Comparison of ENCODE assay signal across 8 cellular contexts in genomic region chr5:179620293-179620692, GRCh38. TPM values are rescaled to one million over a fixed set of nuclear protein-coding genes. Genes with fewer than 3 reads are reported as not detected.
A peak's percentile ranks its signal among the peaks of the same experiment; 100 is the strongest.
DNase-seq lines count a peak whose midpoint lies in the region; ATAC-seq, FAIRE-seq and TF ChIP-seq lines count a peak whose summit lies in the region.

No MANE protein-coding gene starts in this region.

- TF ChIP-seq CTCF in GM06990 (IDR thresholded peaks at IDR 0.05; ENCODE audit: insufficient read depth, low read length, poor library complexity, severe bottlenecking): no peak
- TF ChIP-seq CTCF in OCI-LY3 (IDR thresholded peaks at IDR 0.05; ENCODE audit: low read depth, low read length): no peak
- TF ChIP-seq CTCF in endothelial cell of umbilical vein (IDR thresholded peaks at IDR 0.05; ENCODE audit: extremely low read depth in 1 of 2, insufficient read depth in 1 of 2, low read depth in 1 of 2, low read length in 2 of 2): no peak
- no peak for TF ChIP-seq CTCF in pancreas (IDR thresholded peaks at IDR 0.05)

- H3K27ac ChIP-seq in OCI-LY3 (ENCODE audit: low read length) (no peak overlapping the region), endothelial cell of umbilical vein (ENCODE audit: insufficient read depth, low read depth, low read length) (no peak overlapping the region), pancreas (no peak overlapping the region)

- CTCF ChIA-PET in endothelial cell of umbilical vein (lab: Charles Lee): no interaction called here

- H3K36me3 ChIP-seq in GM06990 (ENCODE audit: control insufficient read depth, insufficient read depth, low read length): peaks cover 15% of the 10 kb centered on the region
- peaks cover 77% of the 10 kb centered on the region for H3K36me3 ChIP-seq in OCI-LY3 (replicated peaks; ENCODE audit: low read depth, low read length)
- H3K36me3 ChIP-seq in endothelial cell of umbilical vein (ENCODE audit: control insufficient read depth in 2 of 2, extremely low read depth in 1 of 2, insufficient read depth in 2 of 2, low read length in 2 of 2): peaks cover 31 to 54% of the 10 kb centered on the region in 2 experiments
- H3K36me3 ChIP-seq in pancreas: peaks cover 10 to 59% (median 20%) of the 10 kb centered on the region in 3 donors

- H3K9me1 ChIP-seq in endothelial cell of umbilical vein (replicated peaks; ENCODE audit: control insufficient read depth, extremely low read depth, insufficient read depth, low read length): no peaks in the 10 kb centered on the region

- H2AFZ ChIP-seq in OCI-LY3 (ENCODE audit: low read depth, low read length) (no peak overlapping the region), endothelial cell of umbilical vein (ENCODE audit: low read depth, low read length) (no peak overlapping the region)

- H3K79me2 ChIP-seq in OCI-LY3 (ENCODE audit: low read length) (peaks cover 90% of the 10 kb centered on the region), endothelial cell of umbilical vein (ENCODE audit: control insufficient read depth, insufficient read depth, low read length) (peaks cover 82% of the 10 kb centered on the region)

- H3K27me3 ChIP-seq in GM06990 (replicated peaks; ENCODE audit: control insufficient read depth, insufficient read depth, low read length) (no peaks in the 10 kb centered on the region), OCI-LY3 (ENCODE audit: low read depth, low read length) (no peaks in the 10 kb centered on the region), endothelial cell of umbilical vein (ENCODE audit: control insufficient read depth in 2 of 2, insufficient read depth in 2 of 2, low read length in 2 of 2) (no peaks in the 10 kb centered on the region), pancreas (no peaks in the 10 kb centered on the region)

- no peak for ATAC-seq in pancreas

- POLR2A ChIA-PET in endothelial cell of umbilical vein (lab: Charles Lee): interaction anchor here (1.5 kb wide), 1 partner anchor 11 kb away, joined by 4 read pairs; no protein-coding TSS in a partner anchor

- dilution Hi-C loops in endothelial cell of umbilical vein (cut with MboI; ENCODE audit: extremely low pct_ligation_motif_present, low sequenced_read_pairs): no loop called here

- no peak for DNase-seq in GM06990 (ENCODE audit: extremely low read depth, insufficient read length)
- DNase-seq in endothelial cell of umbilical vein (ENCODE audit: low read depth, low spot score): no peak
- no peak for DNase-seq in pancreas
- DNase-seq in HCEC 1CT: no peak
- DNase-seq in urothelium cell line (ENCODE audit: low spot score): no peak
- DNase-seq in NCI-H2081 (lab: John Stamatoyannopoulos, UW): no peak
- no peak for DNase-seq in NCI-H1930 (lab: John Stamatoyannopoulos, UW)

- peaks cover 74% of the 10 kb centered on the region for H4K20me1 ChIP-seq in OCI-LY3 (ENCODE audit: insufficient read depth, low read length)
- H4K20me1 ChIP-seq in endothelial cell of umbilical vein (replicated peaks; ENCODE audit: control insufficient read depth, extremely low read depth, insufficient read depth, low read length): peaks cover 41% of the 10 kb centered on the region

- H3K4me2 ChIP-seq in OCI-LY3 (ENCODE audit: low read length): peak overlapping the region; percentile 97
- H3K4me2 ChIP-seq in endothelial cell of umbilical vein (ENCODE audit: insufficient read depth, low read length): peak overlapping the region; percentile 96

- intact Hi-C loops in endothelial cell of umbilical vein (cut with micrococcal nuclease): loop anchor here (5.0 kb wide), 3 partner anchors 68 to 197 kb away; partner anchors contain the start of genes MAML1 and RUFY1
- intact Hi-C loops in pancreas (cut with DNase I): no loop called here

- H3K4me3 ChIP-seq in GM06990 (replicated peaks; ENCODE audit: low read depth, low read length) (peak overlapping the region; percentile 78), OCI-LY3 (ENCODE audit: low read length) (peak overlapping the region; percentile 95), endothelial cell of umbilical vein (replicated peaks in 1 of 3; ENCODE audit: insufficient read depth in 1 of 3, low read depth in 1 of 3, low read length in 3 of 3) (peak overlapping the region; percentile 82 to 91 (median 85)), pancreas (peak overlapping the region; percentile 3 to 100 (median 76))

- no peak for FAIRE-seq in endothelial cell of umbilical vein (lab: Jason Lieb, UNC)
- no peak for FAIRE-seq in pancreas (lab: Jason Lieb, UNC)
- FAIRE-seq in urothelium cell line (lab: Jason Lieb, UNC): no peak

- H3K9ac ChIP-seq in OCI-LY3 (ENCODE audit: low read length): no peak overlapping the region
- H3K9ac ChIP-seq in endothelial cell of umbilical vein (replicated peaks; ENCODE audit: extremely low read depth, insufficient read depth, low read length): peak overlapping the region; percentile 82

- no peak for TF ChIP-seq POLR2A in endothelial cell of umbilical vein (IDR thresholded peaks at IDR 0.05; ENCODE audit: low read depth, low read length)

- WGBS in pancreas, 2 donors: 1 to 2% methylated on average over 3 of the region's 3 CpGs

- H3K4me1 ChIP-seq in OCI-LY3 (ENCODE audit: low read length): peaks cover 32% of the 10 kb centered on the region
- peaks cover 53% of the 10 kb centered on the region for H3K4me1 ChIP-seq in endothelial cell of umbilical vein (ENCODE audit: control insufficient read depth, extremely low read depth, insufficient read depth, low read length)
- peaks cover 35 to 62% (median 42%) of the 10 kb centered on the region in 3 donors for H3K4me1 ChIP-seq in pancreas

- BruUV-seq in endothelial cell of umbilical vein (replicated peaks; lab: Mats Ljungman, UMichigan): no TSS peak

- no peaks in the 10 kb centered on the region for H3K9me3 ChIP-seq in OCI-LY3 (ENCODE audit: insufficient read depth, low read length)
- H3K9me3 ChIP-seq in endothelial cell of umbilical vein (replicated peaks; ENCODE audit: control insufficient read depth, insufficient read depth, low read length): no peaks in the 10 kb centered on the region
- no peaks in the 10 kb centered on the region for H3K9me3 ChIP-seq in pancreas

TF ChIP-seq in endothelial cell of umbilical vein, 7 proteins besides CTCF, POLR2A, EP300 and RAD21:
- TF ChIP-seq JUN (IDR thresholded peaks at IDR 0.05; ENCODE audit: borderline replicate concordance, insufficient read depth, insufficient read length, low read depth) (no peak), EZH2 (IDR thresholded peaks at IDR 0.05; ENCODE audit: borderline replicate concordance, low read depth, low read length, severe bottlenecking) (no peak), POLR2AphosphoS5 (IDR thresholded peaks at IDR 0.05; ENCODE audit: insufficient read depth, low read depth, low read length) (no peak), GATA2 (IDR thresholded peaks at IDR 0.05; ENCODE audit: insufficient read depth, insufficient read length, low read depth, low read length) (no peak), FOS (IDR thresholded peaks at IDR 0.05; ENCODE audit: borderline replicate concordance, insufficient read depth, low read length) (no peak), MYC (IDR thresholded peaks at IDR 0.05; ENCODE audit: low read depth, low read length) (no peak)
TF ChIP-seq in endothelial cell of umbilical vein: peak in this region for 0.

RNA-seq across cellular contexts. Expression of gene HNRNPH1, which starts 3.2 kb away (rescaled TPM):
- total RNA-seq in endothelial cell of umbilical vein: 969 and 993 TPM in 2 replicates
- polyA plus RNA-seq in endothelial cell of umbilical vein: 197 and 348 TPM in 2 replicates
- polyA plus RNA-seq in endothelial cell of umbilical vein (2011; cell fraction: cytosol; rRNA removed): 194 and 211 TPM in 2 replicates
- 1,780 and 2,211 TPM in 2 replicates for polyA plus RNA-seq in endothelial cell of umbilical vein (2011; cell fraction: nucleus; rRNA removed)
- 429 and 572 TPM in 2 replicates for polyA plus RNA-seq in endothelial cell of umbilical vein (2012)
- polyA minus RNA-seq in endothelial cell of umbilical vein: 804 and 1,117 TPM in 2 replicates
- polyA minus RNA-seq in endothelial cell of umbilical vein (2011; cell fraction: cytosol; rRNA and poly(A)+ RNA removed): 519 TPM
- 1,579 and 2,590 TPM in 2 replicates for polyA minus RNA-seq in endothelial cell of umbilical vein (2011; cell fraction: nucleus; rRNA and poly(A)+ RNA removed)
- 100 to 1,000 TPM; 210 to 384 (median 269) TPM for total RNA-seq in pancreas
- 100 to 1,000 TPM; 341 to 395 TPM for polyA plus RNA-seq in pancreas
